ENCODE assay signal across 10 cellular contexts in genomic region chr3:160676547-160677303, GRCh38. TPM values are rescaled to one million over a fixed set of nuclear protein-coding genes. Genes with fewer than 3 reads are reported as not detected.
A peak's percentile ranks its signal among the peaks of the same experiment; 100 is the strongest.
DNase-seq lines count a peak whose midpoint lies in the region; TF ChIP-seq lines count a peak whose summit lies in the region.
"Had no signal": no experiment of that assay in that cellular context is flagged by ENCODE, and none has a peak within 500 bp of the region (broad histone marks: within the 10 kb centered on the region; RNA-seq: fewer than 3 reads in every experiment).

ARL14 (plus strand) TSS chr3:160677160; CDS start chr3:160677347, 187 bp downstream.

- H3K27me3 ChIP-seq in HUES6 (ENCODE audit: control insufficient read depth, insufficient read depth, low read length): no peaks in the 10 kb centered on the region
- H3K27me3 ChIP-seq in neural progenitor cell: no peaks in the 10 kb centered on the region

- DNase-seq in EL: peak; percentile 71
- DNase-seq in epithelial cell of esophagus (ENCODE audit: low read depth): peak; percentile 97
- DNase-seq in neural progenitor cell (ENCODE audit: low spot score): no peak
- DNase-seq in T1000 (lab: John Stamatoyannopoulos, UW): no peak
- no peak for DNase-seq in activated gamma-delta T cell (lab: John Stamatoyannopoulos, UW)
- no peak for DNase-seq in stimulated activated CD4-positive, alpha-beta T cell treated with anti-CD3 and anti-CD28 coated beads, Interleukin-4, amount 100 ng/mL, for 24 hours
- DNase-seq in NCI-H2227 (lab: John Stamatoyannopoulos, UW; ENCODE audit: unreplicated experiment): no peak
- DNase-seq: DMS 273 treated with DMSO at 0.1 percent for 48 hours had no signal

- H3K4me3 ChIP-seq in HUES6 (ENCODE audit: low read depth, low read length): no peak within 1 kb of the TSS
- H3K4me3 ChIP-seq in epithelial cell of esophagus (ENCODE audit: low read length): no peak within 1 kb of the TSS
- no peak within 1 kb of the TSS for H3K4me3 ChIP-seq in neural progenitor cell

- H3K4me1 ChIP-seq in HUES6 (ENCODE audit: control insufficient read depth, insufficient read depth, low read length) (peaks cover 23% of the 10 kb centered on the region; the same call in 1 of the 2 replicates), neural progenitor cell (peaks cover 12% of the 10 kb centered on the region)

- H3K4me2 ChIP-seq in neural progenitor cell: no peak within 1 kb of the TSS

- H3K79me2 ChIP-seq in neural progenitor cell (ENCODE audit: low read depth): no peaks in the 10 kb centered on the region

- H3K9me3 ChIP-seq in HUES6 (ENCODE audit: control insufficient read depth, insufficient read depth, low read depth, low read length) (no peaks in the 10 kb centered on the region), neural progenitor cell (ENCODE audit: low read depth) (no peaks in the 10 kb centered on the region)

- H4K20me1 ChIP-seq in neural progenitor cell (ENCODE audit: low read depth): no peaks in the 10 kb centered on the region

- H3K27ac Mint-ChIP-seq in neural progenitor cell: peak within 1 kb of the TSS; percentile 76

- no peaks in the 10 kb centered on the region for H3K9me3 Mint-ChIP-seq in neural progenitor cell

- no peak for TF ChIP-seq CTCF in epithelial cell of esophagus (IDR thresholded peaks at IDR 0.05; ENCODE audit: insufficient read depth, low read depth, low read length, missing control alignments)
- TF ChIP-seq CTCF in neural progenitor cell (IDR thresholded peaks at IDR 0.05): no peak

- peak within 1 kb of the TSS; percentile 31 for H3K4me3 Mint-ChIP-seq in neural progenitor cell

- H3K27me3 Mint-ChIP-seq in neural progenitor cell (ENCODE audit: insufficient read depth, low read depth): no peaks in the 10 kb centered on the region

- no peaks in the 10 kb centered on the region for H3K36me3 Mint-ChIP-seq in neural progenitor cell

- peak within 1 kb of the TSS; percentile 65 for H2AFZ ChIP-seq in neural progenitor cell (replicated peaks)

- H3K9ac ChIP-seq in HUES6 (ENCODE audit: low read length) (peak within 1 kb of the TSS; percentile 2), neural progenitor cell (no peak within 1 kb of the TSS)

- peak within 1 kb of the TSS; percentile 76 for H3K27ac ChIP-seq in HUES6 (ENCODE audit: low read depth, low read length)
- H3K27ac ChIP-seq in neural progenitor cell: no peak within 1 kb of the TSS

- H3K36me3 ChIP-seq in HUES6 (ENCODE audit: control insufficient read depth, insufficient read depth, low read length) (no peaks in the 10 kb centered on the region), neural progenitor cell (no peaks in the 10 kb centered on the region)

- peaks cover 22% of the 10 kb centered on the region for H3K4me1 Mint-ChIP-seq in neural progenitor cell

- no peaks in the 10 kb centered on the region for H3F3A ChIP-seq in neural progenitor cell (ENCODE audit: low read depth)

RNA-seq across cellular contexts. Expression of gene ARL14, which starts in this region (rescaled TPM):
- not detected in 2 replicates for total RNA-seq in neural progenitor cell (ENCODE audit: low replicate concordance)
- total RNA-seq: mononuclear cell had no signal

Comparison
In these comparisons a context has a peak if more than half of its experiments do, and no peak if none do; other contexts are left out.
1. DNase-seq: peak in EL (single experiment) and epithelial cell of esophagus (single experiment); none in neural progenitor cell (single experiment), T1000 (single experiment), activated gamma-delta T cell (single experiment), stimulated activated CD4-positive, alpha-beta T cell treated with anti-CD3 and anti-CD28 coated beads, Interleukin-4, amount 100 ng/mL, for 24 hours (single experiment) and NCI-H2227 (single experiment).